In genomic region chr18:62287753-62288668, GRCh38 we compare ENCODE assay signal across 10 cellular contexts. TPM values are rescaled to one million over a fixed set of nuclear protein-coding genes. Genes with fewer than 3 reads are reported as not detected.
A peak's percentile ranks its signal among the peaks of the same experiment; 100 is the strongest.
DNase-seq lines count a peak whose midpoint lies in the region; ATAC-seq, FAIRE-seq and TF ChIP-seq lines count a peak whose summit lies in the region.
"Had no signal": no experiment of that assay in that cellular context is flagged by ENCODE, and none has a peak within 500 bp of the region (broad histone marks: within the 10 kb centered on the region; RNA-seq: fewer than 3 reads in every experiment).

No MANE protein-coding gene starts in this region.

- intact Hi-C loops in Caco-2 (cut with micrococcal nuclease; ENCODE audit: unreplicated experiment), result no loop called here
- intact Hi-C loops in GM12878 (cut with micrococcal nuclease; ENCODE audit: unreplicated experiment), result loop anchor here (5.0 kb wide), 1 partner anchor 34 kb away; no protein-coding TSS in a partner anchor
- intact Hi-C loops in sigmoid colon (cut with DNase I), result no loop called here

- TF ChIP-seq CTCF in Caco-2 (IDR thresholded peaks at IDR 0.05; ENCODE audit: insufficient read depth in 1 of 2, low read depth in 1 of 2, low read length in 1 of 2, severe bottlenecking in 1 of 2, unreplicated experiment in 1 of 2) (no peak), GM12878 (IDR thresholded peaks at IDR 0.05 in 2 of 3, conservative IDR thresholded peaks at IDR 0.05 in 1 of 3; ENCODE audit: control insufficient read depth in 2 of 3, extremely low read depth in 1 of 3, insufficient read depth in 1 of 3, low read depth in 3 of 3, low read length in 3 of 3) (no peak), osteoblast (IDR thresholded peaks at IDR 0.05; ENCODE audit: extremely low read depth, low read depth, low read length) (no peak), GM10266 (IDR thresholded peaks at IDR 0.05; ENCODE audit: control insufficient read depth, insufficient read depth, low read depth, missing control alignments) (no peak), sigmoid colon (IDR thresholded peaks at IDR 0.05) (no peak)

- BruUV-seq in Caco-2 (replicated peaks; lab: Mats Ljungman, UMichigan), result no TSS peak
- BruUV-seq in GM12878 (replicated peaks; lab: Mats Ljungman, UMichigan), result no TSS peak

- no peaks in the 10 kb centered on the region for H3K9me3 Mint-ChIP-seq in Caco-2 (ENCODE audit: unreplicated experiment)

- H3K9me3 ChIP-seq in Caco-2 (no peaks in the 10 kb centered on the region), GM12878 (replicated peaks; ENCODE audit: control insufficient read depth, insufficient read depth, low read length) (no peaks in the 10 kb centered on the region), osteoblast (ENCODE audit: low read depth, low read length) (no peaks in the 10 kb centered on the region), sigmoid colon (no peaks in the 10 kb centered on the region)

- H3K4me3 Mint-ChIP-seq in Caco-2 (ENCODE audit: unreplicated experiment), result no peak overlapping the region

- SMC1A ChIA-PET in GM12878 (lab: Charles Lee; ENCODE audit: uncharacterized antibody, unreplicated experiment), result interaction anchor here (0.6 to 1.6 kb wide), 7 partner anchors 11 to 204 kb away, joined by 3 to 5 read pairs (median 3); no protein-coding TSS in a partner anchor

- no peak for TF ChIP-seq POLR2A in GM12878 (IDR thresholded peaks at IDR 0.05; ENCODE audit: low read depth, low read length)
- TF ChIP-seq POLR2A in sigmoid colon (IDR thresholded peaks at IDR 0.05), result no peak

- ATAC-seq in GM21381 (IDR thresholded peaks at IDR 0.05; ENCODE audit: unreplicated experiment) (peak; percentile 40), HG03196 (IDR thresholded peaks at IDR 0.05; ENCODE audit: unreplicated experiment) (peak; percentile 47), GM12878 (peak; percentile 69)

- H3K4me1 ChIP-seq in Caco-2, result 0 out of 2 replicates have a peak, but pooled peaks cover 4% of the 10 kb centered on the region
- peaks cover 17% of the 10 kb centered on the region for H3K4me1 ChIP-seq in GM12878 (ENCODE audit: control insufficient read depth, insufficient read depth, low read length)
- peaks cover 2% of the 10 kb centered on the region for H3K4me1 ChIP-seq in osteoblast (ENCODE audit: insufficient read depth, low read length)
- H3K4me1 ChIP-seq in sigmoid colon, result peaks cover 0 to 4% (median 0%) of the 10 kb centered on the region in 4 donors

- H3K36me3 ChIP-seq in Caco-2 (ENCODE audit: control insufficient read depth, insufficient read depth, low read length) (no peaks in the 10 kb centered on the region), GM12878 (ENCODE audit: control insufficient read depth in 2 of 2, insufficient read depth in 2 of 2, low read length in 1 of 2) (peaks cover 2 to 13% of the 10 kb centered on the region in 2 experiments; a peak in 3 of 4 replicates), osteoblast (ENCODE audit: insufficient read depth, low read length) (peaks cover 12% of the 10 kb centered on the region), sigmoid colon (peaks cover 0 to 58% (median 2%) of the 10 kb centered on the region in 4 donors)

- H3K4me2 ChIP-seq in GM12878 (ENCODE audit: control insufficient read depth, insufficient read depth), result peak overlapping the region; percentile 28
- no peak overlapping the region for H3K4me2 ChIP-seq in osteoblast (ENCODE audit: insufficient read depth, low read length)

- POLR2A ChIA-PET in Caco-2 (lab: Charles Lee), result no interaction called here
- POLR2A ChIA-PET in GM12878 (lab: Charles Lee), result no interaction called here

- H3K27me3 ChIP-seq in Caco-2 (replicated peaks; ENCODE audit: control insufficient read depth, insufficient read depth, low read length) (no peaks in the 10 kb centered on the region), GM12878 (replicated peaks in 1 of 2; ENCODE audit: control insufficient read depth in 2 of 2, insufficient read depth in 2 of 2, low read length in 1 of 2) (no peaks in the 10 kb centered on the region), osteoblast (ENCODE audit: insufficient read depth, low read length) (no peaks in the 10 kb centered on the region), sigmoid colon (no peaks in the 10 kb centered on the region)

- H3K9ac ChIP-seq in GM12878 (ENCODE audit: control insufficient read depth, insufficient read depth, low read length), result no peak overlapping the region

- peaks cover 4% of the 10 kb centered on the region for H3K4me1 Mint-ChIP-seq in Caco-2 (ENCODE audit: low read depth, unreplicated experiment)

- CTCF ChIA-PET in Caco-2 (lab: Charles Lee), result no interaction called here
- CTCF ChIA-PET in GM12878 (lab: Yijun Ruan, JAX), result interaction anchor here (0.8 to 1.5 kb wide), 5 partner anchors 13 to 39 kb away, joined by 3 to 4 read pairs (median 3); no protein-coding TSS in a partner anchor

- no peaks in the 10 kb centered on the region for H3K27me3 Mint-ChIP-seq in Caco-2 (ENCODE audit: insufficient read depth, unreplicated experiment)

- H3K4me3 ChIP-seq in Caco-2 (ENCODE audit: low read depth, low read length) (no peak overlapping the region), GM12878 (no peak overlapping the region), osteoblast (ENCODE audit: insufficient read depth, low read length) (no peak overlapping the region), sigmoid colon (no peak overlapping the region)

- 5% methylated on average over 2 of the region's 2 CpGs for WGBS in GM12878 (ENCODE audit: insufficient coverage, insufficient replicate concordance, low lambda C conversion rate, missing lambda C conversion rate)
- 18 to 37% methylated on average over 2 of the region's 2 CpGs for WGBS in sigmoid colon, 2 donors

- H3K36me3 Mint-ChIP-seq in Caco-2 (ENCODE audit: insufficient read depth, unreplicated experiment), result no peaks in the 10 kb centered on the region

- H3K27ac ChIP-seq in GM12878 (ENCODE audit: control insufficient read depth, insufficient read depth) (peak overlapping the region; percentile 58; the same call in 1 of the 2 replicates), osteoblast (ENCODE audit: low read depth, low read length) (no peak overlapping the region), sigmoid colon (no peak overlapping the region)
- H3K27ac ChIP-seq: HL-60 had no signal

- in situ Hi-C loops in GM12878 (cut with MboI), result no loop called here

- 0 out of 4 replicates have a peak, but pooled peaks of 1 of the 2 experiments have one; percentile 11 for TF ChIP-seq EP300 in GM12878 (IDR thresholded peaks at IDR 0.05; ENCODE audit: borderline replicate concordance in 1 of 2, control insufficient read depth in 1 of 2, low read depth in 2 of 2, low read length in 2 of 2)
- TF ChIP-seq EP300 in sigmoid colon (IDR thresholded peaks at IDR 0.05), result no peak

- peak overlapping the region; percentile 1 for H3K27ac Mint-ChIP-seq in Caco-2 (ENCODE audit: unreplicated experiment)

- peak; percentile 80 for FAIRE-seq in GM12878 (lab: Jason Lieb, UNC)

- H3K79me2 ChIP-seq in GM12878 (ENCODE audit: control insufficient read depth, insufficient read depth, low read length) (no peaks in the 10 kb centered on the region), osteoblast (ENCODE audit: insufficient read depth, low read length) (no peaks in the 10 kb centered on the region)

- RAD21 ChIA-PET in GM12878 (lab: Charles Lee; ENCODE audit: unreplicated experiment), result interaction anchor here (1.1 kb wide), 1 partner anchor 9 kb away, joined by 3 read pairs; no protein-coding TSS in a partner anchor

- H2AFZ ChIP-seq in GM12878 (ENCODE audit: control insufficient read depth, low read depth, low read length), result no peak overlapping the region
- H2AFZ ChIP-seq in osteoblast (ENCODE audit: low read length), result no peak overlapping the region

- TF ChIP-seq RAD21 in GM12878 (IDR thresholded peaks at IDR 0.05; ENCODE audit: insufficient read depth, low read depth, low read length), result no peak

- H4K20me1 ChIP-seq in GM12878 (ENCODE audit: control insufficient read depth, insufficient read depth) (no peaks in the 10 kb centered on the region), osteoblast (ENCODE audit: insufficient read depth, low read length) (no peaks in the 10 kb centered on the region)

- DNase-seq in Caco-2 (peak in 1 of 2 experiments; percentile 0), GM12878 (ENCODE audit: low read depth, low spot score) (no peak), osteoblast (ENCODE audit: insufficient read length, low spot score, missing footprints) (no peak), GM10266 (ENCODE audit: extremely low spot score) (no peak), sigmoid colon (no peak), NCI-H1048 (lab: John Stamatoyannopoulos, UW) (no peak)
- DNase-seq: NCI-H2081 treated with DMSO at 0.1 percent for 48 hours had no signal

TF ChIP-seq in GM12878, 131 proteins besides CTCF, POLR2A, EP300 and RAD21 (continues in another document):
- 0 out of 2 replicates have a peak, but pooled peaks have one; percentile 21 for TF ChIP-seq CHD1 (IDR thresholded peaks at IDR 0.05; ENCODE audit: low read depth, low read length)

RNA-seq across cellular contexts. Expression of gene TNFRSF11A, which starts 37.1 kb away (rescaled TPM):
- total RNA-seq in Caco-2 (2022) (0.16 TPM in 2 replicates), GM12878 (2014; rRNA removed) (0.11 TPM in 2 replicates), GM12878 (2014; rRNA removed; fragmentation: Illumina TruSeq; extraction: Trizol) (0.09 and 0.45 TPM in 2 replicates), GM12878 (2021) (0.18 and 0.56 TPM in 2 replicates), osteoblast (under 0.01 TPM in 2 replicates), sigmoid colon (1 to 10 TPM; 2.1 to 6.1 (median 4.3) TPM)
- 15.6 and 21.1 TPM in 2 replicates for total RNA-seq in GM12878 (2013; cell fraction: nucleolus; rRNA removed)
- polyA plus RNA-seq in GM12878 (2011; ENCODE audit: low read depth), result 0.17 TPM
- polyA plus RNA-seq in GM12878 (2011; rRNA removed) (3.2 and 4.0 TPM in 2 replicates), GM12878 (2014; fragmentation: Illumina TruSeq; extraction: Trizol) (0.06 and 0.07 TPM in 2 replicates), GM12878 (2014; fragmentation: Nextera tagmentation; extraction: Ambion mirVana) (under 1 TPM; 0.07 to 0.10 TPM), GM12878 (2014; rRNA removed) (0.09 and 0.29 TPM in 2 replicates), GM12878 (2016; fragmentation: Nextera tagmentation; extraction: Ambion mirVana) (under 1 TPM; 0.28 to 0.35 TPM), sigmoid colon (10 to 100 TPM in 1 of 3 donors, 1 to 10 TPM in 2; 2.4 to 19.9 (median 2.8) TPM)
- 4.0 and 4.8 TPM in 2 replicates for polyA plus RNA-seq in GM12878 (2011; cell fraction: cytosol; rRNA removed)
- polyA plus RNA-seq in GM12878 (2011; cell fraction: nucleus; rRNA removed), result 4.5 and 5.4 TPM in 2 replicates
- 0.11 and 0.65 TPM in 2 replicates for polyA plus RNA-seq in GM12878 (2012)
- polyA minus RNA-seq in GM12878 (2011; rRNA and poly(A)+ RNA removed), result 4.2 and 4.6 TPM in 2 replicates
- 0.42 and 1.1 TPM in 2 replicates for polyA minus RNA-seq in GM12878 (2011; cell fraction: cytosol; rRNA and poly(A)+ RNA removed)
- polyA minus RNA-seq in GM12878 (2011; cell fraction: nucleus; rRNA and poly(A)+ RNA removed), result 4.8 and 6.1 TPM in 2 replicates
